Comparison of ENCODE assay signal across 7 cellular contexts in genomic region chr4:338759-339097, GRCh38. TPM values are rescaled to one million over a fixed set of nuclear protein-coding genes. Genes with fewer than 3 reads are reported as not detected.
DNase-seq lines count a peak whose midpoint lies in the region; ATAC-seq and TF ChIP-seq lines count a peak whose summit lies in the region.

No MANE protein-coding gene starts in this region.

- CTCF ChIA-PET in HEK293 (lab: Yijun Ruan, JAX): no interaction called here

- peak overlapping the region; percentile 98 for H3K27ac Mint-ChIP-seq in activated T-helper 1 cell treated with anti-CD3 and anti-CD28 coated beads, Interleukin-12 subunit alpha, Interleukin-12 subunit beta, Interleukin-2, Interleukin-4 antibody, amounts not matched to agents 30 ng/mL and 10 ng/mL and 1 ng/mL, durations not matched to agents 14 hours and 24 hours and 36 hours
- peak overlapping the region; percentile 99 for H3K27ac Mint-ChIP-seq in stimulated activated memory B cell treated with anti-CD40 and anti-IgM and Interleukin-4, amounts not matched to agents 10 μg/mL and 1 μg/mL and 100 μg/mL, for 72 hours

- peaks cover 48% of the 10 kb centered on the region for H3K36me3 Mint-ChIP-seq in activated T-helper 1 cell treated with anti-CD3 and anti-CD28 coated beads, Interleukin-12 subunit alpha, Interleukin-12 subunit beta, Interleukin-2, Interleukin-4 antibody, amounts not matched to agents 30 ng/mL and 10 ng/mL and 1 ng/mL, durations not matched to agents 14 hours and 24 hours and 36 hours (ENCODE audit: low read depth)
- H3K36me3 Mint-ChIP-seq in stimulated activated memory B cell treated with anti-CD40 and anti-IgM and Interleukin-4, amounts not matched to agents 10 μg/mL and 1 μg/mL and 100 μg/mL, for 72 hours: peaks cover 71% of the 10 kb centered on the region

- no peaks in the 10 kb centered on the region for H3K36me3 ChIP-seq in HEK293 (ENCODE audit: control insufficient read depth in 2 of 2, insufficient read depth in 1 of 2, low read length in 2 of 2)

- peak overlapping the region; percentile 99 for H3K4me3 Mint-ChIP-seq in activated T-helper 1 cell treated with anti-CD3 and anti-CD28 coated beads, Interleukin-12 subunit alpha, Interleukin-12 subunit beta, Interleukin-2, Interleukin-4 antibody, amounts not matched to agents 30 ng/mL and 10 ng/mL and 1 ng/mL, durations not matched to agents 14 hours and 24 hours and 36 hours
- H3K4me3 Mint-ChIP-seq in stimulated activated memory B cell treated with anti-CD40 and anti-IgM and Interleukin-4, amounts not matched to agents 10 μg/mL and 1 μg/mL and 100 μg/mL, for 72 hours: peak overlapping the region; percentile 100

- intact Hi-C loops in activated T-helper 1 cell treated with anti-CD3 and anti-CD28 coated beads, Interleukin-12 subunit alpha, Interleukin-12 subunit beta, Interleukin-2, Interleukin-4 antibody, amounts not matched to agents 30 ng/mL and 10 ng/mL and 1 ng/mL, durations not matched to agents 14 hours and 24 hours and 36 hours (cut with micrococcal nuclease): loop anchor here (5.0 kb wide), 1 partner anchor 44 kb away; no protein-coding TSS in a partner anchor

- no peaks in the 10 kb centered on the region for H3K4me1 ChIP-seq in HEK293 (ENCODE audit: control insufficient read depth, insufficient read depth, low read length)

- peaks cover 58% of the 10 kb centered on the region for H3K9me3 Mint-ChIP-seq in activated T-helper 1 cell treated with anti-CD3 and anti-CD28 coated beads, Interleukin-12 subunit alpha, Interleukin-12 subunit beta, Interleukin-2, Interleukin-4 antibody, amounts not matched to agents 30 ng/mL and 10 ng/mL and 1 ng/mL, durations not matched to agents 14 hours and 24 hours and 36 hours
- H3K9me3 Mint-ChIP-seq in stimulated activated memory B cell treated with anti-CD40 and anti-IgM and Interleukin-4, amounts not matched to agents 10 μg/mL and 1 μg/mL and 100 μg/mL, for 72 hours: peaks cover 23% of the 10 kb centered on the region

- H3K4me1 Mint-ChIP-seq in activated T-helper 1 cell treated with anti-CD3 and anti-CD28 coated beads, Interleukin-12 subunit alpha, Interleukin-12 subunit beta, Interleukin-2, Interleukin-4 antibody, amounts not matched to agents 30 ng/mL and 10 ng/mL and 1 ng/mL, durations not matched to agents 14 hours and 24 hours and 36 hours (ENCODE audit: low read depth): peaks cover 25% of the 10 kb centered on the region
- peaks cover 35% of the 10 kb centered on the region for H3K4me1 Mint-ChIP-seq in stimulated activated memory B cell treated with anti-CD40 and anti-IgM and Interleukin-4, amounts not matched to agents 10 μg/mL and 1 μg/mL and 100 μg/mL, for 72 hours

- DNase-seq in activated T-helper 1 cell treated with anti-CD3 and anti-CD28 coated beads, Interleukin-12 subunit alpha, Interleukin-12 subunit beta, Interleukin-2, Interleukin-4 antibody, amounts not matched to agents 30 ng/mL and 10 ng/mL and 1 ng/mL, durations not matched to agents 14 hours and 24 hours and 36 hours (ENCODE audit: low spot score): no peak
- DNase-seq in NCI-H774 (lab: John Stamatoyannopoulos, UW): no peak
- DNase-seq in activated CD4-positive, alpha-beta T cell treated with anti-CD3 and anti-CD28 coated beads, Interleukin-2, amount 50 U/mL, for 1 hour: no peak

- ATAC-seq in stimulated activated memory B cell treated with anti-CD40 and anti-IgM and Interleukin-4, amounts not matched to agents 10 μg/mL and 1 μg/mL and 100 μg/mL, for 72 hours: no peak
- ATAC-seq in GM18867 (IDR thresholded peaks at IDR 0.05; ENCODE audit: unreplicated experiment): no peak

- peak overlapping the region; percentile 65; the same call in 1 of the 2 replicates for H3K4me3 ChIP-seq in HEK293 (ENCODE audit: low read depth, low read length)
- H3K4me3 ChIP-seq in iPS-11a (ENCODE audit: low read depth, low read length): peak overlapping the region; percentile 92

- H3K27me3 Mint-ChIP-seq in activated T-helper 1 cell treated with anti-CD3 and anti-CD28 coated beads, Interleukin-12 subunit alpha, Interleukin-12 subunit beta, Interleukin-2, Interleukin-4 antibody, amounts not matched to agents 30 ng/mL and 10 ng/mL and 1 ng/mL, durations not matched to agents 14 hours and 24 hours and 36 hours (ENCODE audit: insufficient read depth): peaks cover 3% of the 10 kb centered on the region
- no peaks in the 10 kb centered on the region for H3K27me3 Mint-ChIP-seq in stimulated activated memory B cell treated with anti-CD40 and anti-IgM and Interleukin-4, amounts not matched to agents 10 μg/mL and 1 μg/mL and 100 μg/mL, for 72 hours

- TF ChIP-seq CTCF in HEK293 (tag by site-specific recombination; IDR thresholded peaks at IDR 0.05): no peak

- H3K27ac ChIP-seq in HEK293 (ENCODE audit: extremely low read depth, low read depth, low read length): no peak overlapping the region

- POLR2A ChIA-PET in HEK293 (lab: Yijun Ruan, JAX): no interaction called here

- H3K9me3 ChIP-seq in HEK293 (ENCODE audit: control insufficient read depth, insufficient read depth, low read depth, low read length): no peaks in the 10 kb centered on the region

TF ChIP-seq in HEK293, 187 proteins besides CTCF, POLR2A, EP300 and RAD21 (continues in another document):
- TF ChIP-seq ZNF341 (tag by site-specific recombination; IDR thresholded peaks at IDR 0.05; ENCODE audit: low read depth): no peak
- no peak for TF ChIP-seq ZNF112 (tag by site-specific recombination; IDR thresholded peaks at IDR 0.05)
- TF ChIP-seq ZNF416 (tag by site-specific recombination; IDR thresholded peaks at IDR 0.05): no peak
- no peak for TF ChIP-seq ZNF146 (tag by site-specific recombination; IDR thresholded peaks at IDR 0.05)
- TF ChIP-seq ZNF19 (tag by site-specific recombination; IDR thresholded peaks at IDR 0.05; ENCODE audit: low read depth): no peak
- TF ChIP-seq ZBTB49 (tag by site-specific recombination; IDR thresholded peaks at IDR 0.05; ENCODE audit: low read depth): no peak
- TF ChIP-seq ATF2 (tag by site-specific recombination; IDR thresholded peaks at IDR 0.05; ENCODE audit: low read depth): no peak
- TF ChIP-seq PRDM6 (tag by site-specific recombination; IDR thresholded peaks at IDR 0.05): no peak
- no peak for TF ChIP-seq ZFP3 (tag by site-specific recombination; IDR thresholded peaks at IDR 0.05; ENCODE audit: low read depth)
- no peak for TF ChIP-seq ZSCAN5A (tag by site-specific recombination; IDR thresholded peaks at IDR 0.05)

RNA-seq across cellular contexts. Expression of gene ZNF141, which starts 1.1 kb away (rescaled TPM):
- 23.4 and 23.7 TPM in 2 replicates for total RNA-seq in activated T-helper 1 cell treated with anti-CD3 and anti-CD28 coated beads, Interleukin-12 subunit alpha, Interleukin-12 subunit beta, Interleukin-2, Interleukin-4 antibody, amounts not matched to agents 30 ng/mL and 10 ng/mL and 1 ng/mL, durations not matched to agents 14 hours and 24 hours and 36 hours

RNA-seq across cellular contexts. Expression of gene ZNF732, which starts 33.5 kb away (rescaled TPM):
- not detected in 2 replicates for total RNA-seq in activated T-helper 1 cell treated with anti-CD3 and anti-CD28 coated beads, Interleukin-12 subunit alpha, Interleukin-12 subunit beta, Interleukin-2, Interleukin-4 antibody, amounts not matched to agents 30 ng/mL and 10 ng/mL and 1 ng/mL, durations not matched to agents 14 hours and 24 hours and 36 hours
